8 cellular contexts compared by ENCODE assay signal in genomic region chr1:15046487-15047165, GRCh38.
DNase-seq lines count a peak whose midpoint lies in the region; ATAC-seq and TF ChIP-seq lines count a peak whose summit lies in the region.

No MANE protein-coding gene starts in this region.

- DNase-seq in 8988T (peak; percentile 79), GM10248 (ENCODE audit: extremely low spot score) (peak; percentile 82), NCI-H2196 (lab: John Stamatoyannopoulos, UW; ENCODE audit: unreplicated experiment) (peak; percentile 88), endothelial cell (ENCODE audit: low spot score) (peak; percentile 84), midbrain (lab: John Stamatoyannopoulos, UW) (peak; percentile 83)
- DNase-seq in activated CD8-positive, alpha-beta memory T cell treated with anti-CD3 and anti-CD28 coated beads for 1 hour (ENCODE audit: extremely low read depth in 1 of 2, low read depth in 1 of 2) = peak; percentile 11 to 19
- DNase-seq in stimulated activated CD8-positive, alpha-beta memory T cell treated with anti-CD3 and anti-CD28 coated beads, Interleukin-4, amount 100 ng/mL, for 4 hours (ENCODE audit: low read depth in 2 of 2, low spot score in 1 of 2) = peak; percentile 11 to 13

- H3K36me3 Mint-ChIP-seq in endothelial cell (ENCODE audit: low read depth, unreplicated experiment) = no peaks in the 10 kb centered on the region

- H3K27ac Mint-ChIP-seq in endothelial cell (ENCODE audit: unreplicated experiment) = no peak overlapping the region

- ATAC-seq in GM18909 (IDR thresholded peaks at IDR 0.05; ENCODE audit: poor library complexity, unreplicated experiment) = no peak

- no peaks in the 10 kb centered on the region for H3K9me3 Mint-ChIP-seq in endothelial cell (ENCODE audit: unreplicated experiment)

- no peaks in the 10 kb centered on the region for H3K4me1 Mint-ChIP-seq in endothelial cell (ENCODE audit: unreplicated experiment)

- POLR2A ChIA-PET in GM10248 (lab: Yijun Ruan, JAX) = no interaction called here

- peaks cover 5% of the 10 kb centered on the region for H3K27me3 Mint-ChIP-seq in endothelial cell (ENCODE audit: unreplicated experiment)

- CTCF ChIA-PET in GM10248 (lab: Yijun Ruan, JAX) = interaction anchor here (0.7 to 1.7 kb wide), 16 partner anchors 11 to 949 kb away, joined by 3 to 9 read pairs (median 3); no protein-coding TSS in a partner anchor

- peak; percentile 85 for TF ChIP-seq CTCF in GM10248 (IDR thresholded peaks at IDR 0.05; ENCODE audit: control extremely low read depth, extremely low read depth, low read depth, missing control alignments)
- peak; percentile 93 for TF ChIP-seq CTCF in endothelial cell (IDR thresholded peaks at IDR 0.05; ENCODE audit: unreplicated experiment)

- no peak overlapping the region for H3K4me3 Mint-ChIP-seq in endothelial cell (ENCODE audit: unreplicated experiment)

Comparison
In these comparisons a context has a peak if more than half of its experiments do, and no peak if none do; other contexts are left out.
1. DNase-seq: peak in every context shown above with its lines; median percentile 88 in NCI-H2196; 84 in endothelial cell; 83 in midbrain; 82 in GM10248; 79 in 8988T; 15 in activated CD8-positive, alpha-beta memory T cell treated with anti-CD3 and anti-CD28 coated beads for 1 hour; 12 in stimulated activated CD8-positive, alpha-beta memory T cell treated with anti-CD3 and anti-CD28 coated beads, Interleukin-4, amount 100 ng/mL, for 4 hours.